Comparison of ENCODE assay signal across 9 cellular contexts in genomic region chr5:133421394-133421793, GRCh38.
DNase-seq lines count a peak whose midpoint lies in the region; ATAC-seq and TF ChIP-seq lines count a peak whose summit lies in the region.
"Had no signal": no experiment of that assay in that cellular context is flagged by ENCODE, and none has a peak within 500 bp of the region (broad histone marks: within the 10 kb centered on the region; RNA-seq: fewer than 3 reads in every experiment).

No MANE protein-coding gene starts in this region.

- DNase-seq in NCI-H146 (lab: John Stamatoyannopoulos, UW) (peak; percentile 32), NCI-H146 treated with DMSO at 0.1 percent for 48 hours (lab: John Stamatoyannopoulos, UW; ENCODE audit: unreplicated experiment) (no peak), HCT116 (ENCODE audit: low read depth, low spot score) (no peak), WTC11 (ENCODE audit: low spot score) (peak; percentile 73), memory B cell (ENCODE audit: low spot score in 2 of 2) (peak in 1 of 2 donors; percentile 23), midbrain (lab: John Stamatoyannopoulos, UW) (no peak), MG63 (no peak)
- no peak for DNase-seq in activated T-helper 2 cell treated with anti-CD3 and anti-CD28 coated beads, Interferon-gamma antibody, Interleukin-2, Interleukin-4, amounts not matched to agents 10 μg/mL and 5 μg/mL and 100 μg/mL, durations not matched to agents 14 hours and 24 hours and 36 hours (ENCODE audit: low spot score)

- H3K36me3 ChIP-seq in HCT116 (ENCODE audit: control insufficient read depth in 1 of 2, insufficient read depth in 2 of 2, low read length in 2 of 2) (no peaks in the 10 kb centered on the region), MG63 (no peaks in the 10 kb centered on the region)

- H3K27ac Mint-ChIP-seq in WTC11, result no peak overlapping the region
- no peak overlapping the region for H3K27ac Mint-ChIP-seq in memory B cell
- H3K27ac Mint-ChIP-seq in activated T-helper 2 cell treated with anti-CD3 and anti-CD28 coated beads, Interferon-gamma antibody, Interleukin-2, Interleukin-4, amounts not matched to agents 10 μg/mL and 5 μg/mL and 100 μg/mL, durations not matched to agents 14 hours and 24 hours and 36 hours, result no peak overlapping the region
- H3K27ac Mint-ChIP-seq: B cell had no signal

- H3K27me3 ChIP-seq in HCT116 (ENCODE audit: insufficient read depth, low read length) (0 out of 2 replicates have a peak, but pooled peaks cover 3% of the 10 kb centered on the region), MG63 (peaks cover 9% of the 10 kb centered on the region)

- TF ChIP-seq CTCF in HCT116 (IDR thresholded peaks at IDR 0.05 in 2 of 3, conservative IDR thresholded peaks at IDR 0.05 in 1 of 3; ENCODE audit: borderline replicate concordance in 1 of 3, insufficient read depth in 1 of 3, low read depth in 2 of 3, low read length in 2 of 3) (peak in 2 of 3 experiments; percentile 44 to 47; a peak in 3 of 6 replicates), WTC11 (IDR thresholded peaks at IDR 0.05) (peak; percentile 64)

- H3K4me3 ChIP-seq in HCT116 (replicated peaks in 1 of 2; ENCODE audit: low read depth in 1 of 2, low read length in 2 of 2), result no peak overlapping the region
- no peak overlapping the region for H3K4me3 ChIP-seq in MG63

- H3K36me3 Mint-ChIP-seq in WTC11 (no peaks in the 10 kb centered on the region), memory B cell (no peaks in the 10 kb centered on the region)
- H3K36me3 Mint-ChIP-seq in activated T-helper 2 cell treated with anti-CD3 and anti-CD28 coated beads, Interferon-gamma antibody, Interleukin-2, Interleukin-4, amounts not matched to agents 10 μg/mL and 5 μg/mL and 100 μg/mL, durations not matched to agents 14 hours and 24 hours and 36 hours (ENCODE audit: low read depth), result no peaks in the 10 kb centered on the region

- BruUV-seq in HCT116 (replicated peaks; lab: Mats Ljungman, UMichigan), result no TSS peak

- no peaks in the 10 kb centered on the region for H3K9me2 ChIP-seq in HCT116 (ENCODE audit: insufficient read depth)

- H3K4me3 Mint-ChIP-seq in WTC11 (no peak overlapping the region), memory B cell (no peak overlapping the region)
- H3K4me3 Mint-ChIP-seq in activated T-helper 2 cell treated with anti-CD3 and anti-CD28 coated beads, Interferon-gamma antibody, Interleukin-2, Interleukin-4, amounts not matched to agents 10 μg/mL and 5 μg/mL and 100 μg/mL, durations not matched to agents 14 hours and 24 hours and 36 hours (ENCODE audit: low read depth), result no peak overlapping the region
- H3K4me3 Mint-ChIP-seq: B cell had no signal

- H3K9me3 Mint-ChIP-seq in WTC11 (peaks cover 8% of the 10 kb centered on the region), memory B cell (no peaks in the 10 kb centered on the region)
- no peaks in the 10 kb centered on the region for H3K9me3 Mint-ChIP-seq in activated T-helper 2 cell treated with anti-CD3 and anti-CD28 coated beads, Interferon-gamma antibody, Interleukin-2, Interleukin-4, amounts not matched to agents 10 μg/mL and 5 μg/mL and 100 μg/mL, durations not matched to agents 14 hours and 24 hours and 36 hours

- no peak overlapping the region for H3K27ac ChIP-seq in HCT116 (ENCODE audit: low read depth, low read length)

- H3K4me1 Mint-ChIP-seq in WTC11, result peaks cover 33% of the 10 kb centered on the region
- peaks cover 9% of the 10 kb centered on the region for H3K4me1 Mint-ChIP-seq in memory B cell
- peaks cover 5% of the 10 kb centered on the region for H3K4me1 Mint-ChIP-seq in activated T-helper 2 cell treated with anti-CD3 and anti-CD28 coated beads, Interferon-gamma antibody, Interleukin-2, Interleukin-4, amounts not matched to agents 10 μg/mL and 5 μg/mL and 100 μg/mL, durations not matched to agents 14 hours and 24 hours and 36 hours (ENCODE audit: low read depth)

- ATAC-seq in HCT116 (peak; percentile 65), WTC11 (peak; percentile 75), memory B cell (ENCODE audit: low read depth) (peak; percentile 33)

- H4K20me1 ChIP-seq in HCT116 (ENCODE audit: insufficient read depth), result no peaks in the 10 kb centered on the region

- no peaks in the 10 kb centered on the region for H3K79me2 ChIP-seq in HCT116 (ENCODE audit: insufficient read depth, low read length)

- H3K9me3 ChIP-seq in HCT116 (ENCODE audit: control insufficient read depth in 1 of 2, insufficient read depth in 1 of 2, low read depth in 1 of 2, low read length in 2 of 2) (no peaks in the 10 kb centered on the region), MG63 (no peaks in the 10 kb centered on the region)

- CTCF ChIA-PET in HCT116 (lab: Charles Lee) (interaction anchor here (1.0 to 1.3 kb wide), 6 partner anchors 10 to 524 kb away, joined by 3 to 9 read pairs (median 4); no protein-coding TSS in a partner anchor), WTC11 (lab: Charles Lee) (interaction anchor here (0.5 to 8.3 kb wide), 61 partner anchors 9 to 636 kb away, joined by 3 to 103 read pairs (median 4); partner anchors contain the start of gene FSTL4)

- H3K27me3 Mint-ChIP-seq in WTC11 (ENCODE audit: low read depth) (peaks cover 28% of the 10 kb centered on the region), memory B cell (peaks cover 11% of the 10 kb centered on the region)
- peaks cover 23% of the 10 kb centered on the region for H3K27me3 Mint-ChIP-seq in activated T-helper 2 cell treated with anti-CD3 and anti-CD28 coated beads, Interferon-gamma antibody, Interleukin-2, Interleukin-4, amounts not matched to agents 10 μg/mL and 5 μg/mL and 100 μg/mL, durations not matched to agents 14 hours and 24 hours and 36 hours (ENCODE audit: low read depth)

- RAD21 ChIA-PET in HCT116 (lab: Charles Lee; ENCODE audit: low non-redundant PET in 1 of 2, low total read pairs in 2 of 2, uncharacterized antibody in 2 of 2, unreplicated experiment in 2 of 2), result no interaction called here

- H3K4me2 ChIP-seq in HCT116 (ENCODE audit: low read length), result no peak overlapping the region

- no peak; the same call in 1 of the 2 replicates for TF ChIP-seq RAD21 in HCT116 (IDR thresholded peaks at IDR 0.05; ENCODE audit: low read depth)

- H3K9ac ChIP-seq in HCT116 (ENCODE audit: low read length), result no peak overlapping the region

- intact Hi-C loops in HCT116 (cut with micrococcal nuclease), result loop anchor here (5.0 kb wide), 1 partner anchor 521 kb away; no protein-coding TSS in a partner anchor
- intact Hi-C loops in activated T-helper 2 cell treated with anti-CD3 and anti-CD28 coated beads, Interferon-gamma antibody, Interleukin-2, Interleukin-4, amounts not matched to agents 10 μg/mL and 5 μg/mL and 100 μg/mL, durations not matched to agents 14 hours and 24 hours and 36 hours (cut with micrococcal nuclease), result loop anchor here (5.0 to 10.0 kb wide), 2 partner anchors 113 to 521 kb away; no protein-coding TSS in a partner anchor

- TF ChIP-seq POLR2A in HCT116 (IDR thresholded peaks at IDR 0.05; ENCODE audit: borderline replicate concordance, extremely low read depth, insufficient read depth, insufficient read length), result no peak

- H2AFZ ChIP-seq in HCT116 (ENCODE audit: low read depth, low read length, poor library complexity, severe bottlenecking), result no peak overlapping the region

- H3K4me1 ChIP-seq in HCT116 (ENCODE audit: control insufficient read depth in 1 of 2, insufficient read depth in 2 of 2, low read length in 2 of 2), result peaks cover 0 to 9% of the 10 kb centered on the region in 2 experiments; a peak in 1 of 4 replicates

- POLR2A ChIA-PET in HCT116 (lab: Charles Lee) (no interaction called here), WTC11 (lab: Charles Lee) (interaction anchor here (0.8 kb wide), 1 partner anchor 36 kb away, joined by 3 read pairs; no protein-coding TSS in a partner anchor)

TF ChIP-seq in WTC11, 78 proteins besides CTCF, POLR2A, EP300 and RAD21 (continues in another document):
- TF ChIP-seq ESRRA (CRISPR knock-in tag; IDR thresholded peaks at IDR 0.05; ENCODE audit: borderline replicate concordance) (no peak), CBFB (CRISPR knock-in tag; IDR thresholded peaks at IDR 0.05; ENCODE audit: low read depth) (no peak), NFATC4 (CRISPR knock-in tag; IDR thresholded peaks at IDR 0.05) (no peak), ELF4 (CRISPR knock-in tag; IDR thresholded peaks at IDR 0.05; ENCODE audit: low read depth) (no peak), E2F1 (CRISPR knock-in tag; IDR thresholded peaks at IDR 0.05) (no peak), EMX1 (CRISPR knock-in tag; IDR thresholded peaks at IDR 0.05) (no peak), ZNF671 (CRISPR knock-in tag; IDR thresholded peaks at IDR 0.05) (no peak), CREM (CRISPR knock-in tag; IDR thresholded peaks at IDR 0.05) (no peak), FOXK1 (CRISPR knock-in tag; IDR thresholded peaks at IDR 0.05) (no peak), IRF1 (CRISPR knock-in tag; IDR thresholded peaks at IDR 0.05) (no peak), NFE2L1 (CRISPR knock-in tag; IDR thresholded peaks at IDR 0.05) (no peak), USF1 (CRISPR knock-in tag; IDR thresholded peaks at IDR 0.05) (no peak), JAZF1 (CRISPR knock-in tag; IDR thresholded peaks at IDR 0.05) (no peak), ZNF317 (CRISPR knock-in tag; IDR thresholded peaks at IDR 0.05; ENCODE audit: borderline replicate concordance, low read depth) (no peak)

Comparison
In these comparisons a context has a peak if more than half of its experiments do, and no peak if none do; other contexts are left out.
1. DNase-seq: peak in NCI-H146 (single experiment) and WTC11 (single experiment); none in NCI-H146 treated with DMSO at 0.1 percent for 48 hours (single experiment), HCT116 (single experiment), midbrain (single experiment), MG63 (single experiment) and activated T-helper 2 cell treated with anti-CD3 and anti-CD28 coated beads, Interferon-gamma antibody, Interleukin-2, Interleukin-4, amounts not matched to agents 10 μg/mL and 5 μg/mL and 100 μg/mL, durations not matched to agents 14 hours and 24 hours and 36 hours (single experiment).
2. Peak in every context shown above with its lines, with median percentiles within 50 percentile points of each other: ATAC-seq.